ENCODE assay signal across 8 cellular contexts in the genomic region with DNA sequence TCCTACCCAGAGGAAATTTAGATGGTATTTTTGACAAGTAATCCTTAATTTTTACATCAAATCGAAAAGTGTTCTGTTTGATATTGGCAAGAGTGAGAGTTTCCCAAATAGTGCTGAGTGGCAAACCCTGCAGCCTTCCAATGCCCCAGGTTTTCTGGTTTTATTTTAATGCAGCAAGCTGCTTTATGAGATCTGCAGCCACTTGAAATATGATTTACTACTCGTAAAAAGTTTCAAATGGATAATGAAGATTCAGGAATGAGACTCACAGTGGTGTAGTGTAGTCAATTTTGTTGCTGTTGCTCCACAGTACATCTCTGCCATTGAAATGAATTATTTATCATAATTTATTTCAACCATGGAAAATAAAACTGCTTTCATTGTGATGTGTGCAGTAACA.
"Had no signal": no experiment of that assay in that cellular context is flagged by ENCODE, and none has a peak within 500 bp of the region (broad histone marks: within the 10 kb centered on the region; RNA-seq: fewer than 3 reads in every experiment).

No MANE protein-coding gene starts in this region.

- H3K4me3 ChIP-seq: GM23248, GM23338, HAP-1 had no signal

- H3K9me3 ChIP-seq: HAP-1 had no signal

- H3K27ac ChIP-seq: GM23248 had no signal

- DNase-seq: GM23248, GOT3, H7, H9, HCEC 1CT, HFFc6 had no signal

- H3K36me3 ChIP-seq: HAP-1 had no signal

- H3K4me1 ChIP-seq: HAP-1 had no signal
